Comparison of ENCODE assay signal across 8 cellular contexts in the genomic region with DNA sequence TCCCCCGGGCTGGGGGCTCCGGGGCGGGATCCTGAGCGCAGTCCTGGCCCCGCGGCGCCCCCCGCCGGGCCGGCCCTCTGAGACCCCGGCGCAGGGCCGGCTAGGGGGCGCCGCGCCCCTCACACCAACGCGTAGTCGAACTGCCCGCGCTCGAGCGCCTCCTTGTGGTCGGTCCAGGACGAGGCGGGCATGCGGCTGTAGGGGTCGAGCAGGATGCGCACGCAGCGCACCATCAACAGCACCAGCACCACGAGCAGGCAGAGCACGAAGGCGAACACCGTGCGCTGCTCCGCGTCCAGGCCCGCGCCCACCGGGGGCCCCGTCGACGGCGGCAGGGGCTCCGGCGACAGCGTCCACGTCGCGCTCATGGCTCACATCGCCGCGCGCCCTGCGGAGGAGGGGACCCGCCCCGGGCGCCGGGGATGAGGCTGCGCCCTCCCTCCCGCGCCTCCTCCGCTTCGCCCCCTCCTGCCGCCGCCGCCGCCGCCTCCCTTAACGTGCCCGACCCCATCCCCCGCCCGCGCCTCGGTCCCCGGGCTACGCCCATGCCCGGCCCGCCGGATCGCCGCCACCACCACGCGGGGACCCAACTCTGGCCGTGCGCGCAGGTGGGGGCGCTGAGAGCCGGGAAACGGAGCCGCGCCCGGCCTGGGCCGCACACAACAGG. TPM values are rescaled to one million over a fixed set of nuclear protein-coding genes. Genes with fewer than 3 reads are reported as not detected.
DNase-seq lines count a peak whose midpoint lies in the region; ATAC-seq and TF ChIP-seq lines count a peak whose summit lies in the region.

No MANE protein-coding gene starts in this region.

- H3K9ac ChIP-seq in mesendoderm (ENCODE audit: low read length): peak overlapping the region; percentile 78

- in situ Hi-C loops in HAP-1 (cut with MboI; ENCODE audit: low sequenced_read_pairs): no loop called here

- H3K56ac ChIP-seq in mesendoderm (ENCODE audit: low read length): peak overlapping the region; percentile 82

- no peak overlapping the region for H4K5ac ChIP-seq in mesendoderm (ENCODE audit: low read length)

- no peak overlapping the region for H4K8ac ChIP-seq in mesendoderm (ENCODE audit: low read depth, low read length)

- H3K23ac ChIP-seq in mesendoderm (ENCODE audit: low read length): no peak overlapping the region

- peak overlapping the region; percentile 49 for H3K4ac ChIP-seq in mesendoderm (ENCODE audit: low read depth, low read length)

- H2BK15ac ChIP-seq in mesendoderm (replicated peaks; ENCODE audit: low read depth): no peak overlapping the region

- peak overlapping the region; percentile 51 for H3K18ac ChIP-seq in mesendoderm (ENCODE audit: low read length)

- TF ChIP-seq CTCF in AG09309 (IDR thresholded peaks at IDR 0.05; ENCODE audit: control insufficient read depth, insufficient read depth, low read depth, low read length, missing control alignments): peak; percentile 74

- H2AK5ac ChIP-seq in mesendoderm (ENCODE audit: low read length): no peak overlapping the region

- H3K9me3 ChIP-seq in HAP-1: no peaks in the 10 kb centered on the region

- no peak overlapping the region for H2BK120ac ChIP-seq in mesendoderm (ENCODE audit: low read depth, low read length)

- WGBS in mesendoderm (ENCODE audit: extremely low coverage, insufficient coverage, low lambda C conversion rate): no CpG with 5 or more reads among the region's 95 CpGs

- H3K27ac ChIP-seq in mesendoderm (ENCODE audit: low read depth, low read length): no peak overlapping the region

- H3K36me3 ChIP-seq in HAP-1 (replicated peaks): peaks cover 9% of the 10 kb centered on the region
- no peaks in the 10 kb centered on the region for H3K36me3 ChIP-seq in mesendoderm (ENCODE audit: control insufficient read depth, insufficient read depth, low read length)

- H3K4me2 ChIP-seq in mesendoderm (ENCODE audit: low read length): peak overlapping the region; percentile 56

- no peak for ATAC-seq in GM18873 (IDR thresholded peaks at IDR 0.05; ENCODE audit: low FRiP score, unreplicated experiment)

- H3K4me1 ChIP-seq in HAP-1 (peaks cover 9% of the 10 kb centered on the region), mesendoderm (ENCODE audit: control insufficient read depth, low read depth, low read length) (no peaks in the 10 kb centered on the region)

- no peak overlapping the region for H2BK5ac ChIP-seq in mesendoderm (ENCODE audit: low read length)

- H3K27me3 ChIP-seq in HAP-1 (ENCODE audit: low read depth): no peaks in the 10 kb centered on the region
- H3K27me3 ChIP-seq in mesendoderm (ENCODE audit: insufficient read depth, low read length, poor library complexity): no peaks in the 10 kb centered on the region

- peak overlapping the region; percentile 11 for H3K4me3 ChIP-seq in AG09309 (ENCODE audit: control insufficient read depth, low read depth, low read length)
- H3K4me3 ChIP-seq in HAP-1: peak overlapping the region; percentile 20; the same call in 1 of the 2 replicates
- peak overlapping the region; percentile 26 for H3K4me3 ChIP-seq in mesendoderm (ENCODE audit: low read length)

- H3K79me1 ChIP-seq in mesendoderm (ENCODE audit: low read length): no peaks in the 10 kb centered on the region

- no peaks in the 10 kb centered on the region for H3K79me2 ChIP-seq in mesendoderm (ENCODE audit: control insufficient read depth, insufficient read depth, low read length)

- DNase-seq in AG09309 (ENCODE audit: low read depth) (no peak), HAP-1 (ENCODE audit: low spot score in 2 of 2) (peak; percentile 75 to 93), NCI-H69 (lab: John Stamatoyannopoulos, UW) (peak; percentile 84), dermis microvascular lymphatic vessel endothelial cell (ENCODE audit: low read depth in 2 of 2) (peak; percentile 54 to 76), mesendoderm (peak; percentile 91)
- DNase-seq in activated CD4-positive, alpha-beta T cell treated with anti-CD3 and anti-CD28 coated beads, Interleukin-2, amount 50 U/mL, for 1 hour: peak; percentile 76
- DNase-seq in stimulated activated CD8-positive, alpha-beta memory T cell treated with anti-CD3 and anti-CD28 coated beads, Interleukin-2, amount 100 ng/mL, for 1 hour (ENCODE audit: low read depth in 2 of 2): peak; percentile 56 to 64

RNA-seq across cellular contexts. Expression of gene CTXN1, which starts 0.6 kb away (rescaled TPM):
- 1.5 and 2.9 TPM in 2 replicates for total RNA-seq in dermis microvascular lymphatic vessel endothelial cell
- 46.4 TPM for polyA plus RNA-seq in mesendoderm (2013, experiment 1 of 2)
- polyA plus RNA-seq in mesendoderm (2013, experiment 2 of 2): 47.0 TPM

RNA-seq across cellular contexts. Expression of gene SNAPC2, which starts 5.2 kb away (rescaled TPM):
- 5.1 and 5.8 TPM in 2 replicates for total RNA-seq in dermis microvascular lymphatic vessel endothelial cell
- 19.2 TPM for polyA plus RNA-seq in mesendoderm (2013, experiment 1 of 2)
- 18.9 TPM for polyA plus RNA-seq in mesendoderm (2013, experiment 2 of 2)

RNA-seq across cellular contexts. Expression of gene TGFBR3L, which starts 10.7 kb away (rescaled TPM):
- 0.25 and 0.26 TPM in 2 replicates for total RNA-seq in dermis microvascular lymphatic vessel endothelial cell
- 0.69 TPM for polyA plus RNA-seq in mesendoderm (2013, experiment 1 of 2)
- 0.69 TPM for polyA plus RNA-seq in mesendoderm (2013, experiment 2 of 2)

RNA-seq across cellular contexts. Expression of gene TIMM44, which starts 18.2 kb away (rescaled TPM):
- 26.2 and 30.2 TPM in 2 replicates for total RNA-seq in dermis microvascular lymphatic vessel endothelial cell
- 97.4 TPM for polyA plus RNA-seq in mesendoderm (2013, experiment 1 of 2)
- 102 TPM for polyA plus RNA-seq in mesendoderm (2013, experiment 2 of 2)

RNA-seq across cellular contexts. Expression of gene MAP2K7, which starts 21.6 kb away (rescaled TPM):
- total RNA-seq in dermis microvascular lymphatic vessel endothelial cell: 6.9 and 11.4 TPM in 2 replicates
- 27.9 TPM for polyA plus RNA-seq in mesendoderm (2013, experiment 1 of 2)
- 27.3 TPM for polyA plus RNA-seq in mesendoderm (2013, experiment 2 of 2)
